Comparison of ENCODE assay signal across 10 cellular contexts in genomic region chr2:66435963-66436362, GRCh38. TPM values are rescaled to one million over a fixed set of nuclear protein-coding genes. Genes with fewer than 3 reads are reported as not detected.
DNase-seq lines count a peak whose midpoint lies in the region; ATAC-seq and TF ChIP-seq lines count a peak whose summit lies in the region.
"Had no signal": no experiment of that assay in that cellular context is flagged by ENCODE, and none has a peak within 500 bp of the region (broad histone marks: within the 10 kb centered on the region; RNA-seq: fewer than 3 reads in every experiment).

No MANE protein-coding gene starts in this region.

- 2 to 8% methylated on average over 2 of the region's 2 CpGs for WGBS in esophagus squamous epithelium, 2 donors

- no peak for ATAC-seq in HG03342 (IDR thresholded peaks at IDR 0.05; ENCODE audit: unreplicated experiment)

- no peaks in the 10 kb centered on the region for H3K36me3 ChIP-seq in Peyer's patch
- H3K36me3 ChIP-seq in esophagus squamous epithelium: peaks cover 0 to 14% (median 8%) of the 10 kb centered on the region in 3 donors
- peaks cover 7% of the 10 kb centered on the region for H3K36me3 ChIP-seq in neuron (ENCODE audit: insufficient read depth, low read length)

- peaks cover 0 to 11% (median 0%) of the 10 kb centered on the region in 4 donors for H3K4me1 ChIP-seq in Peyer's patch
- H3K4me1 ChIP-seq in esophagus squamous epithelium: peaks cover 0 to 18% (median 0%) of the 10 kb centered on the region in 3 donors
- peaks cover 41% of the 10 kb centered on the region for H3K4me1 ChIP-seq in neuron (ENCODE audit: insufficient read depth, low read length)

- H3K4me3 ChIP-seq in AG04449 (ENCODE audit: low read depth, low read length) (peak overlapping the region; percentile 67), Peyer's patch (peak overlapping the region; percentile 9 to 60 (median 34)), esophagus squamous epithelium (peak overlapping the region; percentile 68 to 78 (median 74)), neuron (ENCODE audit: low read length) (peak overlapping the region; percentile 78)

- DNase-seq in AG04449 (ENCODE audit: low read depth, low spot score): no peak
- no peak for DNase-seq in Peyer's patch
- no peak for DNase-seq in esophagus squamous epithelium (lab: John Stamatoyannopoulos, UW)
- no peak for DNase-seq in posterior cingulate gyrus
- DNase-seq in NCI-H2196 (lab: John Stamatoyannopoulos, UW; ENCODE audit: unreplicated experiment): no peak
- DNase-seq in HK-2 (ENCODE audit: unreplicated experiment): no peak
- DNase-seq: activated CD4-positive, alpha-beta memory T cell treated with anti-CD3 and anti-CD28 coated beads, Interleukin-2, amount 10 ng/mL, durations not matched to agents 7 days and 5 days; NCI-H524 had no signal

- H3K27me3 ChIP-seq in Peyer's patch (no peaks in the 10 kb centered on the region), esophagus squamous epithelium (peaks cover 0 to 31% (median 0%) of the 10 kb centered on the region in 4 donors), neuron (ENCODE audit: insufficient read depth, low read length) (no peaks in the 10 kb centered on the region)

- H3K9me3 ChIP-seq in Peyer's patch (no peaks in the 10 kb centered on the region), esophagus squamous epithelium (no peaks in the 10 kb centered on the region), neuron (ENCODE audit: low read length) (no peaks in the 10 kb centered on the region)

- TF ChIP-seq CTCF in AG04449 (IDR thresholded peaks at IDR 0.05; ENCODE audit: insufficient read depth, low read length, missing control alignments) (no peak), Peyer's patch (IDR thresholded peaks at IDR 0.05) (no peak), esophagus squamous epithelium (IDR thresholded peaks at IDR 0.05) (no peak)

- POLR2A ChIA-PET in AG04449 (lab: Yijun Ruan, JAX): interaction anchor here (0.7 to 3.5 kb wide), 4 partner anchors 10 to 1335 kb away, joined by 3 to 55 read pairs (median 4); no protein-coding TSS in a partner anchor

- H3K27ac ChIP-seq in Peyer's patch (peak overlapping the region in 3 of 4 donors; percentile 32 to 94 (median 46)), esophagus squamous epithelium (peak overlapping the region; percentile 47 to 98 (median 94))

- intact Hi-C loops in esophagus squamous epithelium (cut with DNase I): loop anchor here (5.0 kb wide), 1 partner anchor 141 kb away; no protein-coding TSS in a partner anchor
- intact Hi-C loops in posterior cingulate gyrus (cut with DNase I): no loop called here

- no peak for TF ChIP-seq POLR2A in Peyer's patch (IDR thresholded peaks at IDR 0.05)
- TF ChIP-seq POLR2A in esophagus squamous epithelium (IDR thresholded peaks at IDR 0.05): no peak

- no peak overlapping the region for H2AFZ ChIP-seq in neuron (ENCODE audit: low read depth, low read length)

- CTCF ChIA-PET in AG04449 (lab: Yijun Ruan, JAX): interaction anchor here (0.7 to 7.1 kb wide), 5 partner anchors 8 to 847 kb away, joined by 3 to 62 read pairs (median 3); no protein-coding TSS in a partner anchor

RNA-seq across cellular contexts. Expression of gene MEIS1, which starts 1.0 kb away (rescaled TPM):
- total RNA-seq in Peyer's patch: 10 to 100 TPM in 3 of 4 donors, 1 to 10 TPM in 1; 7.2 to 64.4 (median 16.3) TPM
- total RNA-seq in esophagus squamous epithelium: 10 to 100 TPM; 17.8 to 56.1 (median 28.5) TPM
- total RNA-seq: activated CD4-positive, alpha-beta memory T cell treated with anti-CD3 and anti-CD28 coated beads, Interleukin-2, amount 10 ng/mL, durations not matched to agents 7 days and 5 days had no signal
